1 cellular context compared by ENCODE assay signal in genomic region chr9:136898483-136899100, GRCh38.
TF ChIP-seq lines count a peak whose summit lies in the region.

No MANE protein-coding gene starts in this region.

TF ChIP-seq in WTC11, 78 proteins besides CTCF, POLR2A, EP300 and RAD21 (continued from another document):
- TF ChIP-seq MXD4 (CRISPR knock-in tag; IDR thresholded peaks at IDR 0.05; ENCODE audit: borderline replicate concordance) (no peak), MLX (CRISPR knock-in tag; IDR thresholded peaks at IDR 0.05) (no peak), FOXP1 (CRISPR knock-in tag; IDR thresholded peaks at IDR 0.05; ENCODE audit: borderline replicate concordance) (no peak), JAZF1 (CRISPR knock-in tag; IDR thresholded peaks at IDR 0.05) (no peak), NFYB (CRISPR knock-in tag; conservative IDR thresholded peaks at IDR 0.05; ENCODE audit: low read depth) (no peak), SMAD4 (CRISPR knock-in tag; IDR thresholded peaks at IDR 0.05) (no peak), STAT6 (CRISPR knock-in tag; conservative IDR thresholded peaks at IDR 0.05; ENCODE audit: low read depth) (no peak), CREB1 (CRISPR knock-in tag; IDR thresholded peaks at IDR 0.05) (no peak), ATF6 (CRISPR knock-in tag; IDR thresholded peaks at IDR 0.05) (no peak), ZNF263 (CRISPR knock-in tag; IDR thresholded peaks at IDR 0.05; ENCODE audit: low read depth) (no peak)
